Comparison of ENCODE assay signal across 9 cellular contexts in genomic region chr1:171817511-171818265, GRCh38. TPM values are rescaled to one million over a fixed set of nuclear protein-coding genes. Genes with fewer than 3 reads are reported as not detected.
A peak's percentile ranks its signal among the peaks of the same experiment; 100 is the strongest.
DNase-seq lines count a peak whose midpoint lies in the region; ATAC-seq, FAIRE-seq and TF ChIP-seq lines count a peak whose summit lies in the region.
"Had no signal": no experiment of that assay in that cellular context is flagged by ENCODE, and none has a peak within 500 bp of the region (broad histone marks: within the 10 kb centered on the region; RNA-seq: fewer than 3 reads in every experiment).

No MANE protein-coding gene starts in this region.

- H2AFZ ChIP-seq in DND-41 (ENCODE audit: low read depth, low read length): no peak overlapping the region
- no peak overlapping the region for H2AFZ ChIP-seq in HepG2 (ENCODE audit: low read length)

- no peak for FAIRE-seq in HepG2 (lab: Jason Lieb, UNC)

- no peak for TF ChIP-seq CTCF in DND-41 (IDR thresholded peaks at IDR 0.05; ENCODE audit: borderline replicate concordance, extremely low read depth, low read length, poor library complexity, severe bottlenecking)
- no peak for TF ChIP-seq CTCF in HepG2 (CRISPR knock-in tag; IDR thresholded peaks at IDR 0.05)

- H3K36me3 ChIP-seq in DND-41 (ENCODE audit: insufficient read depth, low read length): no peaks in the 10 kb centered on the region
- H3K36me3 ChIP-seq in HepG2 (replicated peaks in 1 of 2; ENCODE audit: control insufficient read depth in 1 of 2, insufficient read depth in 2 of 2, low read length in 2 of 2): no peaks in the 10 kb centered on the region
- H3K36me3 ChIP-seq: heart left ventricle had no signal

- H3K9ac ChIP-seq in DND-41 (ENCODE audit: low read depth, low read length): no peak overlapping the region
- H3K9ac ChIP-seq in HepG2 (ENCODE audit: insufficient read depth, low read depth, low read length): no peak overlapping the region

- 0 out of 3 replicates have a peak, but pooled peaks have one; percentile 37 for ATAC-seq in DND-41 (ENCODE audit: insufficient read depth, low read depth)
- peak; percentile 53; the same call in 2 of the 3 replicates for ATAC-seq in HepG2
- ATAC-seq in GM21526 (IDR thresholded peaks at IDR 0.05; ENCODE audit: low FRiP score, unreplicated experiment): no peak
- no peak for ATAC-seq in GM18519 (IDR thresholded peaks at IDR 0.05; ENCODE audit: low FRiP score, unreplicated experiment)

- no peak overlapping the region for H3K4me3 Mint-ChIP-seq in activated naive CD8-positive, alpha-beta T cell treated with anti-CD3 and anti-CD28 coated beads for 36 hours

- H3K36me3 Mint-ChIP-seq in activated naive CD8-positive, alpha-beta T cell treated with anti-CD3 and anti-CD28 coated beads for 36 hours: no peaks in the 10 kb centered on the region

- CTCF ChIA-PET in HepG2 (lab: Yijun Ruan, JAX; ENCODE audit: low intra/inter-chr PET ratio, low total read pairs): no interaction called here

- no peaks in the 10 kb centered on the region for H3K9me3 Mint-ChIP-seq in activated naive CD8-positive, alpha-beta T cell treated with anti-CD3 and anti-CD28 coated beads for 36 hours

- TF ChIP-seq RAD21 in HepG2 (CRISPR knock-in tag; IDR thresholded peaks at IDR 0.05): no peak

- no peaks in the 10 kb centered on the region for H3K27me3 ChIP-seq in DND-41 (ENCODE audit: insufficient read depth, low read length, poor library complexity)
- H3K27me3 ChIP-seq in HepG2 (ENCODE audit: control insufficient read depth in 1 of 2, insufficient read depth in 2 of 2, low read length in 2 of 2): no peaks in the 10 kb centered on the region; a peak in 1 of 5 replicates
- H3K27me3 ChIP-seq: heart left ventricle had no signal

- no peaks in the 10 kb centered on the region for H4K20me1 ChIP-seq in DND-41 (ENCODE audit: insufficient read depth, low read length)
- H4K20me1 ChIP-seq in HepG2 (ENCODE audit: insufficient read depth, low read length): no peaks in the 10 kb centered on the region

- TF ChIP-seq EP300 in HepG2 (IDR thresholded peaks at IDR 0.05; ENCODE audit: low read depth in 2 of 2, low read length in 2 of 2) (no peak), HepG2 (CRISPR knock-in tag; IDR thresholded peaks at IDR 0.05; ENCODE audit: borderline replicate concordance) (no peak)

- no peaks in the 10 kb centered on the region for H3K79me2 ChIP-seq in DND-41 (ENCODE audit: insufficient read depth, low read length)
- H3K79me2 ChIP-seq in HepG2 (ENCODE audit: insufficient read depth, low read length): no peaks in the 10 kb centered on the region

- no TSS peak for BruUV-seq in HepG2 (replicated peaks; lab: Mats Ljungman, UMichigan)

- TF ChIP-seq POLR2A in HepG2 (IDR thresholded peaks at IDR 0.05; ENCODE audit: insufficient read depth in 1 of 2, low read depth in 2 of 2, low read length in 2 of 2): no peak

- H3K4me1 ChIP-seq in DND-41 (ENCODE audit: insufficient read depth, low read length): no peaks in the 10 kb centered on the region
- peaks cover 11% of the 10 kb centered on the region; the same call in 1 of the 2 replicates for H3K4me1 ChIP-seq in HepG2 (ENCODE audit: insufficient read depth, low read length)

- in situ Hi-C loops in HepG2 (cut with HindIII; ENCODE audit: extremely low pct_ligation_motif_present, low pct_unique_long_range_greater_than_20kb): no loop called here

- 4% methylated on average over 2 of the region's 3 CpGs for WGBS in HepG2 (ENCODE audit: low lambda C conversion rate)

- intact Hi-C loops in HepG2 (cut with micrococcal nuclease; ENCODE audit: unreplicated experiment): no loop called here

- POLR2A ChIA-PET in HepG2 (lab: Yijun Ruan, JAX): no interaction called here

- H3K27me3 Mint-ChIP-seq in activated naive CD8-positive, alpha-beta T cell treated with anti-CD3 and anti-CD28 coated beads for 36 hours: no peaks in the 10 kb centered on the region

- peak overlapping the region; percentile 53 for H3K27ac Mint-ChIP-seq in activated naive CD8-positive, alpha-beta T cell treated with anti-CD3 and anti-CD28 coated beads for 36 hours

- no peak overlapping the region for H3K4me2 ChIP-seq in DND-41 (ENCODE audit: insufficient read depth, low read length)
- no peak overlapping the region for H3K4me2 ChIP-seq in HepG2 (ENCODE audit: low read depth, low read length)

- DNase-seq in DND-41 (no peak), H4 (ENCODE audit: low spot score) (peak; percentile 67), NCI-H345 treated with DMSO at 0.1 percent for 48 hours (lab: John Stamatoyannopoulos, UW; ENCODE audit: unreplicated experiment) (peak; percentile 2), HepG2 (ENCODE audit: low spot score) (peak; percentile 30), NCI-H1105 treated with DMSO at 0.1 percent for 48 hours (lab: John Stamatoyannopoulos, UW) (no peak)
- peak; percentile 46 for DNase-seq in activated naive CD8-positive, alpha-beta T cell treated with anti-CD3 and anti-CD28 coated beads for 36 hours
- DNase-seq: heart left ventricle had no signal

- H3K4me3 ChIP-seq in DND-41 (ENCODE audit: low read depth in 1 of 2, low read length in 2 of 2) (no peak overlapping the region), HepG2 (replicated peaks in 1 of 3; ENCODE audit: insufficient read depth in 1 of 3, low read depth in 2 of 3, low read length in 3 of 3) (no peak overlapping the region)
- H3K4me3 ChIP-seq: heart left ventricle had no signal

- H3K27ac ChIP-seq in DND-41 (ENCODE audit: low read length) (no peak overlapping the region), HepG2 (ENCODE audit: extremely low read length, insufficient read depth, low read length) (no peak overlapping the region)
- H3K27ac ChIP-seq: heart left ventricle had no signal

- H3K9me3 ChIP-seq in DND-41 (ENCODE audit: insufficient read depth, low read length, severe bottlenecking) (no peaks in the 10 kb centered on the region), HepG2 (ENCODE audit: low read length) (no peaks in the 10 kb centered on the region)
- H3K9me3 ChIP-seq: heart left ventricle had no signal

- peaks cover 15% of the 10 kb centered on the region for H3K4me1 Mint-ChIP-seq in activated naive CD8-positive, alpha-beta T cell treated with anti-CD3 and anti-CD28 coated beads for 36 hours

RNA-seq across cellular contexts. Expression of gene DNM3, which starts 23.6 kb away (rescaled TPM):
- total RNA-seq in H4 (2014; rRNA removed; shearing (Covaris generic)): 0.99 and 1.3 TPM in 2 replicates
- total RNA-seq in activated naive CD8-positive, alpha-beta T cell treated with anti-CD3 and anti-CD28 coated beads for 36 hours: under 1 TPM; 0.34 to 0.35 TPM
- total RNA-seq in HepG2 (2016; rRNA removed; fragmentation: Illumina TruSeq; extraction: Trizol): not detected in 2 replicates
- not detected in 2 replicates for total RNA-seq in HepG2 (2016; cell fraction: cytosol; rRNA removed; fragmentation: Illumina TruSeq; extraction: Trizol; ENCODE audit: low read depth)
- not detected in 2 replicates for total RNA-seq in HepG2 (2016; cell fraction: insoluble cytoplasmic fraction; rRNA removed; fragmentation: Illumina TruSeq; extraction: Trizol)
- total RNA-seq in HepG2 (2016; cell fraction: membrane; rRNA removed; fragmentation: Illumina TruSeq; extraction: Trizol): not detected in 2 replicates
- total RNA-seq in HepG2 (2016; cell fraction: nucleus; rRNA removed; fragmentation: Illumina TruSeq; extraction: Trizol): 0.34 and 0.38 TPM in 2 replicates
- polyA plus RNA-seq in HepG2 (2011; rRNA removed): 0.05 and 0.14 TPM in 2 replicates
- 0.01 TPM in 1 of 2 replicates, not detected in the other for polyA plus RNA-seq in HepG2 (2011; cell fraction: cytosol; rRNA removed)
- 0.10 and 0.16 TPM in 2 replicates for polyA plus RNA-seq in HepG2 (2011; cell fraction: nucleus; rRNA removed)
- polyA plus RNA-seq in HepG2 (2012): 0.03 and 0.16 TPM in 2 replicates
- polyA plus RNA-seq in HepG2 (2016; cell fraction: cytosol; fragmentation: Illumina TruSeq; extraction: Trizol; ENCODE audit: low read depth): not detected in 2 replicates
- polyA plus RNA-seq in HepG2 (2016; cell fraction: insoluble cytoplasmic fraction; fragmentation: Illumina TruSeq; extraction: Trizol; ENCODE audit: low read depth): not detected in 2 replicates
- not detected in 2 replicates for polyA plus RNA-seq in HepG2 (2016; cell fraction: membrane; fragmentation: Illumina TruSeq; extraction: Trizol; ENCODE audit: low read depth)
- 0.05 TPM in 1 of 2 replicates, not detected in the other for polyA plus RNA-seq in HepG2 (2016; cell fraction: nucleus; fragmentation: Illumina TruSeq; extraction: Trizol; ENCODE audit: insufficient read depth, low read depth)
- 1.1 TPM in 1 of 2 replicates, not detected in the other for polyA minus RNA-seq in HepG2 (2011; rRNA and poly(A)+ RNA removed; ENCODE audit: low replicate concordance)
- polyA minus RNA-seq in HepG2 (2011; cell fraction: cytosol; rRNA and poly(A)+ RNA removed): not detected in 2 replicates
- 0.26 and 0.75 TPM in 2 replicates for polyA minus RNA-seq in HepG2 (2011; cell fraction: nucleus; rRNA and poly(A)+ RNA removed)

RNA-seq across cellular contexts. Expression of gene METTL13, which starts 36.2 kb away (rescaled TPM):
- 22.2 and 24.0 TPM in 2 replicates for total RNA-seq in H4 (2014; rRNA removed; shearing (Covaris generic))
- 10 to 100 TPM; 59.3 to 60.0 TPM for total RNA-seq in activated naive CD8-positive, alpha-beta T cell treated with anti-CD3 and anti-CD28 coated beads for 36 hours
- 22.8 and 28.3 TPM in 2 replicates for total RNA-seq in HepG2 (2016; rRNA removed; fragmentation: Illumina TruSeq; extraction: Trizol)
- 3.0 and 4.9 TPM in 2 replicates for total RNA-seq in HepG2 (2016; cell fraction: cytosol; rRNA removed; fragmentation: Illumina TruSeq; extraction: Trizol; ENCODE audit: low read depth)
- 22.3 and 25.7 TPM in 2 replicates for total RNA-seq in HepG2 (2016; cell fraction: insoluble cytoplasmic fraction; rRNA removed; fragmentation: Illumina TruSeq; extraction: Trizol)
- total RNA-seq in HepG2 (2016; cell fraction: membrane; rRNA removed; fragmentation: Illumina TruSeq; extraction: Trizol): 9.3 and 9.4 TPM in 2 replicates
- 15.9 and 17.2 TPM in 2 replicates for total RNA-seq in HepG2 (2016; cell fraction: nucleus; rRNA removed; fragmentation: Illumina TruSeq; extraction: Trizol)
- 18.6 and 20.5 TPM in 2 replicates for polyA plus RNA-seq in HepG2 (2011; rRNA removed)
- 17.8 and 21.4 TPM in 2 replicates for polyA plus RNA-seq in HepG2 (2011; cell fraction: cytosol; rRNA removed)
- polyA plus RNA-seq in HepG2 (2011; cell fraction: nucleus; rRNA removed): 10.4 and 11.1 TPM in 2 replicates
- 16.9 and 17.0 TPM in 2 replicates for polyA plus RNA-seq in HepG2 (2012)
- 3.2 and 3.4 TPM in 2 replicates for polyA plus RNA-seq in HepG2 (2016; cell fraction: cytosol; fragmentation: Illumina TruSeq; extraction: Trizol; ENCODE audit: low read depth)
- polyA plus RNA-seq in HepG2 (2016; cell fraction: insoluble cytoplasmic fraction; fragmentation: Illumina TruSeq; extraction: Trizol; ENCODE audit: low read depth): 36.3 and 42.2 TPM in 2 replicates
- 5.7 and 6.4 TPM in 2 replicates for polyA plus RNA-seq in HepG2 (2016; cell fraction: membrane; fragmentation: Illumina TruSeq; extraction: Trizol; ENCODE audit: low read depth)
- polyA plus RNA-seq in HepG2 (2016; cell fraction: nucleus; fragmentation: Illumina TruSeq; extraction: Trizol; ENCODE audit: insufficient read depth, low read depth): 25.8 and 28.6 TPM in 2 replicates
- polyA minus RNA-seq in HepG2 (2011; rRNA and poly(A)+ RNA removed; ENCODE audit: low replicate concordance): 21.5 and 62.4 TPM in 2 replicates
- polyA minus RNA-seq in HepG2 (2011; cell fraction: cytosol; rRNA and poly(A)+ RNA removed): 7.9 and 9.5 TPM in 2 replicates
- polyA minus RNA-seq in HepG2 (2011; cell fraction: nucleus; rRNA and poly(A)+ RNA removed): 14.0 and 16.2 TPM in 2 replicates

Comparison
In these comparisons a context has a peak if more than half of its experiments do, and no peak if none do; other contexts are left out.
1. ATAC-seq: peak in DND-41 (single experiment) and HepG2 (single experiment); none in GM21526 (single experiment) and GM18519 (single experiment).
2. DNase-seq: peak in H4 (single experiment), NCI-H345 treated with DMSO at 0.1 percent for 48 hours (single experiment), activated naive CD8-positive, alpha-beta T cell treated with anti-CD3 and anti-CD28 coated beads for 36 hours (single experiment) and HepG2 (single experiment); none in DND-41 (single experiment) and NCI-H1105 treated with DMSO at 0.1 percent for 48 hours (single experiment).